In the genomic region with DNA sequence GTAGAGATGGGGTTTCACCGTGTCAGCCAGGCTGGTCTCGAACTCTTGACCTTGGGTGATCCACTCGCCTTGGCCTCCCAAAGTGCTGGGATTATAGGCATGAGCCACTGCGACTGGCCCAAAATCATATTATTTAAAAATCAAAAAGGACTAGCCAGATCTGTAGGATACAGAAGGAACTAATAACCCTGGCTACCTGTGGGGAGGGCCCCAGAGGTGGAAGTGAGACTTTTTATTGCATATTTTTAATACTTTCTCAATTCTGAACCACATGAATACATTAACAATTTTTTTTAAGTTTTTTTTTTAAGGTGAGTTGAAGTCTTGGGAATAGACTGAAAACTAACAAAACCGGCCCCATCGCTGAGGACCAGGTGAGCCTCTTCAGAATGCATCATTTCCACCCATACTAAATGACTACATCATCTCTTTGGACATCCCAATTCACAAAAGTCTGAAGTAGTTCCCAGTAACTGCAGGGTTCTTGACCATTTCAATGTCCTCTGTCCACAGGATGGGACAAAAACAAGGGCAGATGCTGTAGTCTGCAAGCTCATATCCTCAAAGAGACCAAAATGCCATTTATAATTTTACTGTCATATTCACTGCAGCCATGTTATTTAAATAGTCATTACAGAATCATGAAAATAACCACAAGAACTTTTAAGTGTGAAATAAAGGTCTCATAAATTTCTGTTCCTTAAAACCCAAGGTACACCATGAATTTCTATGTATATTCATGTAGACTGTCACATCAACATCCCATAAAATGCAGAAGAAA, we compare ENCODE assay signal across 31 cellular contexts.
"Had no signal": no experiment of that assay in that cellular context is flagged by ENCODE, and none has a peak within 500 bp of the region (broad histone marks: within the 10 kb centered on the region; RNA-seq: fewer than 3 reads in every experiment).

No MANE protein-coding gene starts in this region.

- H3K36me3 Mint-ChIP-seq: activated naive CD8-positive, alpha-beta T cell had no signal

- H3K27me3 ChIP-seq: brain microvascular endothelial cell, dorsolateral prefrontal cortex, foreskin keratinocyte, gastrocnemius medialis had no signal

- H3K27ac Mint-ChIP-seq: activated CD4-positive, alpha-beta memory T cell treated with anti-CD3 and anti-CD28 coated beads for 36 hours; activated CD4-positive, alpha-beta T cell treated with anti-CD3 and anti-CD28 coated beads for 36 hours; activated CD4-positive, alpha-beta T cell treated with anti-CD3 and anti-CD28 coated beads, Interleukin-2, amount 10 ng/mL, durations not matched to agents 24 days and 14 days; activated CD8-positive, alpha-beta T cell treated with anti-CD3 and anti-CD28 coated beads, Interleukin-2, amount 10 ng/mL, durations not matched to agents 7 days and 5 days; activated naive CD8-positive, alpha-beta T cell; activated T-helper 17 cell treated with anti-CD3 and anti-CD28 coated beads, Interleukin-2, amount 50 U/mL, for 72 hours; dendritic cell treated with granulocyte-macrophage colony-stimulating factor and Interleukin-4, amounts not matched to agents 40 ng/mL and 50 ng/mL, for 4 days; endodermal cell; T-helper 17 cell; T-helper 2 cell treated with Interferon-gamma antibody and Interleukin-4, amounts not matched to agents 5 μg/mL and 100 μg/mL, for 36 hours had no signal

- H3K27me3 Mint-ChIP-seq: activated CD4-positive, alpha-beta memory T cell treated with anti-CD3 and anti-CD28 coated beads for 36 hours; activated CD4-positive, alpha-beta T cell treated with anti-CD3 and anti-CD28 coated beads for 36 hours; activated CD4-positive, alpha-beta T cell treated with anti-CD3 and anti-CD28 coated beads, Interleukin-2, amount 10 ng/mL, durations not matched to agents 24 days and 14 days; activated naive CD8-positive, alpha-beta T cell; activated T-helper 17 cell treated with anti-CD3 and anti-CD28 coated beads, Interleukin-2, amount 50 U/mL, for 72 hours; central memory CD8-positive, alpha-beta T cell; dendritic cell treated with granulocyte-macrophage colony-stimulating factor and Interleukin-4, amounts not matched to agents 40 ng/mL and 50 ng/mL, for 4 days; T-helper 17 cell had no signal

- H3K4me1 ChIP-seq: foreskin keratinocyte, gastrocnemius medialis had no signal

- H3K9me3 ChIP-seq: gastrocnemius medialis had no signal

- H3K4me1 Mint-ChIP-seq: activated CD4-positive, alpha-beta T cell treated with anti-CD3 and anti-CD28 coated beads for 36 hours; activated T-helper 17 cell treated with anti-CD3 and anti-CD28 coated beads, Interleukin-2, amount 50 U/mL, for 72 hours; central memory CD8-positive, alpha-beta T cell had no signal

- H3K27ac ChIP-seq: brain microvascular endothelial cell, coronary artery, dorsolateral prefrontal cortex, foreskin keratinocyte had no signal

- H3K4me3 Mint-ChIP-seq: activated CD4-positive, alpha-beta memory T cell treated with anti-CD3 and anti-CD28 coated beads for 36 hours; activated CD4-positive, alpha-beta T cell treated with anti-CD3 and anti-CD28 coated beads for 36 hours; activated CD4-positive, alpha-beta T cell treated with anti-CD3 and anti-CD28 coated beads, Interleukin-2, amount 10 ng/mL, durations not matched to agents 24 days and 14 days; activated CD8-positive, alpha-beta T cell treated with anti-CD3 and anti-CD28 coated beads, Interleukin-2, amount 10 ng/mL, durations not matched to agents 7 days and 5 days; activated naive CD8-positive, alpha-beta T cell; activated T-cell treated with anti-CD3 and anti-CD28 coated beads, Interleukin-2, amount 50 U/mL, for 4 hours; activated T-helper 17 cell treated with anti-CD3 and anti-CD28 coated beads, Interleukin-2, amount 50 U/mL, for 72 hours; central memory CD8-positive, alpha-beta T cell; dendritic cell treated with granulocyte-macrophage colony-stimulating factor and Interleukin-4, amounts not matched to agents 40 ng/mL and 50 ng/mL, for 4 days; endodermal cell; T-helper 17 cell; T-helper 2 cell treated with Interferon-gamma antibody and Interleukin-4, amounts not matched to agents 5 μg/mL and 100 μg/mL, for 36 hours had no signal

- ATAC-seq: activated CD4-positive, alpha-beta T cell treated with anti-CD3 and anti-CD28 coated beads for 36 hours; activated CD8-positive, alpha-beta T cell treated with anti-CD3 and anti-CD28 coated beads, Interleukin-2, amount 10 ng/mL, durations not matched to agents 7 days and 5 days; activated T-cell treated with anti-CD3 and anti-CD28 coated beads, Interleukin-2, amount 50 U/mL, for 4 hours; activated T-helper 17 cell treated with anti-CD3 and anti-CD28 coated beads, Interleukin-2, amount 50 U/mL, for 72 hours; esophagus mucosa; foreskin keratinocyte; gastrocnemius medialis; T-helper 17 cell had no signal

- H3K9me3 Mint-ChIP-seq: activated CD4-positive, alpha-beta memory T cell treated with anti-CD3 and anti-CD28 coated beads for 36 hours; activated CD4-positive, alpha-beta T cell treated with anti-CD3 and anti-CD28 coated beads, Interleukin-2, amount 10 ng/mL, durations not matched to agents 24 days and 14 days; activated T-cell treated with anti-CD3 and anti-CD28 coated beads, Interleukin-2, amount 50 U/mL, for 4 hours; activated T-helper 17 cell treated with anti-CD3 and anti-CD28 coated beads, Interleukin-2, amount 50 U/mL, for 72 hours; central memory CD8-positive, alpha-beta T cell; dendritic cell treated with granulocyte-macrophage colony-stimulating factor and Interleukin-4, amounts not matched to agents 40 ng/mL and 50 ng/mL, for 4 days; endodermal cell; T-helper 2 cell treated with Interferon-gamma antibody and Interleukin-4, amounts not matched to agents 5 μg/mL and 100 μg/mL, for 36 hours had no signal

- DNase-seq: activated CD4-positive, alpha-beta memory T cell treated with anti-CD3 and anti-CD28 coated beads for 36 hours; activated CD4-positive, alpha-beta T cell treated with anti-CD3 and anti-CD28 coated beads for 36 hours; activated CD4-positive, alpha-beta T cell treated with anti-CD3 and anti-CD28 coated beads, Interleukin-2, amount 10 ng/mL, durations not matched to agents 24 days and 14 days; activated CD4-positive, CD25-positive, alpha-beta regulatory T cell; activated CD4-positive, CD25-positive, alpha-beta regulatory T cell treated with anti-CD3 and anti-CD28 coated beads, Interleukin-2, amount 50 U/mL, for 72 hours; activated CD8-positive, alpha-beta T cell treated with anti-CD3 and anti-CD28 coated beads, Interleukin-2, amount 10 ng/mL, durations not matched to agents 7 days and 5 days; activated effector memory CD4-positive, alpha-beta T cell treated with Interleukin-2 at 50 U/mL for 16 hours; activated gamma-delta T cell treated with Interleukin-2 at 50 U/mL for 16 hours; activated naive CD4-positive, alpha-beta T cell treated with anti-CD3 and anti-CD28 coated beads, Interleukin-2, amount 50 U/mL, for 16 hours; activated naive CD4-positive, alpha-beta T cell treated with Interleukin-2 at 50 U/mL for 16 hours; activated T-cell treated with anti-CD3 and anti-CD28 coated beads, Interleukin-2, amount 50 U/mL, for 4 hours; amniotic stem cell; anterior cingulate cortex; brain microvascular endothelial cell; dorsolateral prefrontal cortex; effector memory CD4-positive, alpha-beta T cell; endodermal cell; foreskin keratinocyte; gastrocnemius medialis; T-helper 1 cell; T-helper 17 cell; T1000 had no signal

- FAIRE-seq: astrocyte, bronchial epithelial cell had no signal

- H3K36me3 ChIP-seq: brain microvascular endothelial cell had no signal

- H3K4me3 ChIP-seq: coronary artery, dorsolateral prefrontal cortex, gastrocnemius medialis had no signal
